ENCODE assay signal across 12 cellular contexts in genomic region chr4:177006331-177006730, GRCh38.
DNase-seq lines count a peak whose midpoint lies in the region; ATAC-seq, FAIRE-seq and TF ChIP-seq lines count a peak whose summit lies in the region.
"Had no signal": no experiment of that assay in that cellular context is flagged by ENCODE, and none has a peak within 500 bp of the region (broad histone marks: within the 10 kb centered on the region; RNA-seq: fewer than 3 reads in every experiment).

No MANE protein-coding gene starts in this region.

- no peak overlapping the region for H2AFZ ChIP-seq in astrocyte (ENCODE audit: low read depth, low read length)
- no peak overlapping the region for H2AFZ ChIP-seq in keratinocyte (ENCODE audit: control insufficient read depth, low read length)

- FAIRE-seq in astrocyte (lab: Jason Lieb, UNC) (peak; percentile 47), keratinocyte (lab: Jason Lieb, UNC) (no peak)

- peaks cover 2% of the 10 kb centered on the region for H3K9me1 ChIP-seq in keratinocyte (ENCODE audit: control insufficient read depth, extremely low read depth, insufficient read depth, low read length)

- H3K27ac ChIP-seq in BLaER1 treated with 17β-estradiol and CSF1 and Interleukin-3, amounts not matched to agents 10 nM and 100 nM = peak overlapping the region in 4 of 11 experiments; percentile 12 to 76 (median 18); a peak in 6 of 22 replicates
- H3K27ac ChIP-seq in astrocyte (ENCODE audit: low read depth, low read length) (peak overlapping the region; percentile 65), keratinocyte (ENCODE audit: control insufficient read depth, insufficient read depth, low read length) (peak overlapping the region; percentile 94), left lung (no peak overlapping the region)

- peaks cover 0 to 6% (median 0%) of the 10 kb centered on the region in 11 experiments; a peak in 1 of 22 replicates for H3K9me3 ChIP-seq in BLaER1 treated with 17β-estradiol and CSF1 and Interleukin-3, amounts not matched to agents 10 nM and 100 nM (replicated peaks in 1 of 11)
- H3K9me3 ChIP-seq in astrocyte (ENCODE audit: insufficient read depth, low read depth, low read length) (no peaks in the 10 kb centered on the region), keratinocyte (ENCODE audit: control insufficient read depth, low read depth, low read length) (no peaks in the 10 kb centered on the region), left lung (no peaks in the 10 kb centered on the region)

- POLR2A ChIA-PET in HEK293T (lab: Yijun Ruan, JAX) = no interaction called here

- H3K79me2 ChIP-seq in astrocyte (ENCODE audit: insufficient read depth, low read length) (no peaks in the 10 kb centered on the region), keratinocyte (ENCODE audit: control insufficient read depth, insufficient read depth, low read length) (peaks cover 50% of the 10 kb centered on the region)

- no peak overlapping the region for H3K4me3 Mint-ChIP-seq in astrocyte (ENCODE audit: unreplicated experiment)
- H3K4me3 Mint-ChIP-seq: CD4-positive, alpha-beta memory T cell had no signal

- CTCF ChIA-PET in HEK293T (lab: Yijun Ruan, JAX) = no interaction called here

- DNase-seq in HFF-Myc (ENCODE audit: extremely low read depth, low read depth) (peak; percentile 33), astrocyte (ENCODE audit: low read depth) (no peak), keratinocyte (ENCODE audit: low read depth, low spot score) (no peak), HEK293T (ENCODE audit: extremely low spot score) (no peak), left lung (no peak)
- DNase-seq in stimulated activated CD4-positive, alpha-beta T cell treated with anti-CD3 and anti-CD28 coated beads, Interleukin-1b, Interleukin-23, amount 100 ng/mL, for 48 hours = no peak
- DNase-seq: CD4-positive, alpha-beta memory T cell; NCI-H1048; NCI-H146; SIG-M5 had no signal

- no peaks in the 10 kb centered on the region for H3K9me3 Mint-ChIP-seq in astrocyte (ENCODE audit: unreplicated experiment)

- intact Hi-C loops in left lung (cut with DNase I) = no loop called here

- peak overlapping the region; percentile 4 to 86 (median 64); a peak in 19 of 22 replicates for H3K4me2 ChIP-seq in BLaER1 treated with 17β-estradiol and CSF1 and Interleukin-3, amounts not matched to agents 10 nM and 100 nM
- no peak overlapping the region for H3K4me2 ChIP-seq in astrocyte (ENCODE audit: low read length)
- peak overlapping the region; percentile 91 for H3K4me2 ChIP-seq in keratinocyte (ENCODE audit: control insufficient read depth, extremely low read depth, insufficient read depth, low read depth, low read length)

- dilution Hi-C loops in keratinocyte (cut with MboI; ENCODE audit: extremely low pct_ligation_motif_present, low sequenced_read_pairs) = no loop called here

- no peak for TF ChIP-seq CTCF in HFF-Myc (IDR thresholded peaks at IDR 0.05; ENCODE audit: low read depth, low read length, missing control alignments)
- TF ChIP-seq CTCF in astrocyte (IDR thresholded peaks at IDR 0.05; ENCODE audit: insufficient read depth, low read depth, low read length) = no peak
- no peak for TF ChIP-seq CTCF in keratinocyte (optimal IDR thresholded peaks at IDR 0.05 in 1 of 3, IDR thresholded peaks at IDR 0.05 in 1 of 3, conservative IDR thresholded peaks at IDR 0.05 in 1 of 3; ENCODE audit: extremely low read depth in 1 of 3, insufficient read depth in 2 of 3, low read length in 3 of 3)
- no peak for TF ChIP-seq CTCF in left lung (IDR thresholded peaks at IDR 0.05)

- no peaks in the 10 kb centered on the region for H3K27me3 ChIP-seq in BLaER1 treated with 17β-estradiol and CSF1 and Interleukin-3, amounts not matched to agents 10 nM and 100 nM
- H3K27me3 ChIP-seq in astrocyte (ENCODE audit: insufficient read depth, low read length) = no peaks in the 10 kb centered on the region
- H3K27me3 ChIP-seq in keratinocyte (ENCODE audit: control insufficient read depth, extremely low read depth, insufficient read depth, low read length) = no peaks in the 10 kb centered on the region
- no peaks in the 10 kb centered on the region for H3K27me3 ChIP-seq in left lung

- no peak overlapping the region for H3K9ac ChIP-seq in BLaER1 treated with 17β-estradiol and CSF1 and Interleukin-3, amounts not matched to agents 10 nM and 100 nM
- no peak overlapping the region for H3K9ac ChIP-seq in astrocyte (ENCODE audit: low read length)
- no peak overlapping the region for H3K9ac ChIP-seq in keratinocyte (ENCODE audit: control insufficient read depth, extremely low read depth, insufficient read depth, low read length)

- H3K36me3 ChIP-seq in BLaER1 treated with 17β-estradiol and CSF1 and Interleukin-3, amounts not matched to agents 10 nM and 100 nM = no peaks in the 10 kb centered on the region
- H3K36me3 ChIP-seq in astrocyte (ENCODE audit: insufficient read depth, low read length) = no peaks in the 10 kb centered on the region
- no peaks in the 10 kb centered on the region for H3K36me3 ChIP-seq in keratinocyte (ENCODE audit: control insufficient read depth in 2 of 2, extremely low read depth in 1 of 2, insufficient read depth in 2 of 2, low read length in 2 of 2)
- no peaks in the 10 kb centered on the region for H3K36me3 ChIP-seq in left lung

- H3K4me1 ChIP-seq in BLaER1 treated with 17β-estradiol and CSF1 and Interleukin-3, amounts not matched to agents 10 nM and 100 nM = peaks cover 10 to 46% (median 15%) of the 10 kb centered on the region in 10 experiments
- H3K4me1 ChIP-seq in astrocyte (ENCODE audit: insufficient read depth, low read length) (peaks cover 13% of the 10 kb centered on the region), keratinocyte (ENCODE audit: control insufficient read depth, extremely low read depth, insufficient read depth, low read length) (peaks cover 50% of the 10 kb centered on the region), left lung (no peaks in the 10 kb centered on the region)

- H3K36me3 Mint-ChIP-seq in astrocyte (ENCODE audit: low read depth, unreplicated experiment) = no peaks in the 10 kb centered on the region
- H3K36me3 Mint-ChIP-seq: CD4-positive, alpha-beta memory T cell had no signal

- no peak overlapping the region for H3K4me3 ChIP-seq in BLaER1 treated with 17β-estradiol and CSF1 and Interleukin-3, amounts not matched to agents 10 nM and 100 nM
- H3K4me3 ChIP-seq in HFF-Myc (replicated peaks; ENCODE audit: low read depth, low read length) = no peak overlapping the region
- no peak overlapping the region for H3K4me3 ChIP-seq in astrocyte (ENCODE audit: insufficient read depth, low read depth, low read length)
- H3K4me3 ChIP-seq in keratinocyte (ENCODE audit: control insufficient read depth in 2 of 3, extremely low read depth in 1 of 3, insufficient read depth in 2 of 3, low read depth in 1 of 3, low read length in 3 of 3) = peak overlapping the region in 1 of 3 experiments; percentile 13
- H3K4me3 ChIP-seq in left lung = no peak overlapping the region

- no peaks in the 10 kb centered on the region for H3K27me3 Mint-ChIP-seq in astrocyte (ENCODE audit: low read depth, unreplicated experiment)
- H3K27me3 Mint-ChIP-seq: CD4-positive, alpha-beta memory T cell had no signal

- peak overlapping the region; percentile 75 for H3K27ac Mint-ChIP-seq in astrocyte (ENCODE audit: unreplicated experiment)
- H3K27ac Mint-ChIP-seq: CD4-positive, alpha-beta memory T cell had no signal

- peaks cover 35% of the 10 kb centered on the region for H3K4me1 Mint-ChIP-seq in astrocyte (ENCODE audit: low read depth, unreplicated experiment)
- H3K4me1 Mint-ChIP-seq: CD4-positive, alpha-beta memory T cell had no signal

- no peaks in the 10 kb centered on the region for H4K20me1 ChIP-seq in BLaER1 treated with 17β-estradiol and CSF1 and Interleukin-3, amounts not matched to agents 10 nM and 100 nM
- H4K20me1 ChIP-seq in astrocyte (ENCODE audit: insufficient read depth, low read length) (no peaks in the 10 kb centered on the region), keratinocyte (ENCODE audit: control insufficient read depth, extremely low read depth, insufficient read depth, low read length) (no peaks in the 10 kb centered on the region)

- ATAC-seq in left lung (no peak), HG02970 (IDR thresholded peaks at IDR 0.05; ENCODE audit: low FRiP score, unreplicated experiment) (no peak)

TF ChIP-seq in HEK293T, 16 proteins besides CTCF, POLR2A, EP300 and RAD21:
- TF ChIP-seq SP1 (IDR thresholded peaks at IDR 0.05) (no peak), L3MBTL2 (conservative IDR thresholded peaks at IDR 0.05) (no peak), TARDBP (IDR thresholded peaks at IDR 0.05) (no peak), ELF4 (IDR thresholded peaks at IDR 0.05) (no peak), CTBP1 (IDR thresholded peaks at IDR 0.05; ENCODE audit: borderline replicate concordance) (no peak), BHLHE40 (IDR thresholded peaks at IDR 0.05; ENCODE audit: borderline replicate concordance) (no peak), ARNT (IDR thresholded peaks at IDR 0.05) (no peak), LEF1 (IDR thresholded peaks at IDR 0.05; ENCODE audit: borderline replicate concordance) (no peak), PKNOX1 (IDR thresholded peaks at IDR 0.05) (no peak), HDGF (IDR thresholded peaks at IDR 0.05; ENCODE audit: borderline replicate concordance) (no peak), ZNF384 (IDR thresholded peaks at IDR 0.05) (no peak), FOXM1 (IDR thresholded peaks at IDR 0.05; ENCODE audit: borderline replicate concordance) (no peak)

Comparison
In these comparisons a context has a peak if more than half of its experiments do, and no peak if none do; other contexts are left out.
1. H3K27ac ChIP-seq: peak in astrocyte (single experiment) and keratinocyte (single experiment); none in left lung (0 of 2).